ENCODE assay signal across 22 cellular contexts in the genomic region with DNA sequence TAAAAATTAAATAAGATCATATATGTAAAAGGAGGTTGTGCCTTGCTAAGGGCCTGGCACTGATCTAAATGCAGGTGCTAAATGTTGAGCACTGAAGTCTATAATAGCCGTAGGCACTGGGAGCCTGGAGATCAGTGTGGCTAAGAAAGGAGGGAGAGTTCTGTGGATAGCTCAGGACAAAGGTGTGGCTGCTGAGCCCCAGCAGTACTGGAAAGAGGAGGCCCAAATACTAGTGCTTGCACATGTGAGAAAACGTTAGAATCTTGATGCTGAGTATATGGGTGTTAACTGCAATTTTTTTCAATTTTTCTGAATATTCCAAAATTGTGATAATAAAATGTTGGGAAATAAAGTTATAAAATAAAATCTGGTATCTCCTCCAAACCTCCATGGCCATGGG.
DNase-seq lines count a peak whose midpoint lies in the region; ATAC-seq and TF ChIP-seq lines count a peak whose summit lies in the region.
"Had no signal": no experiment of that assay in that cellular context is flagged by ENCODE, and none has a peak within 500 bp of the region (broad histone marks: within the 10 kb centered on the region; RNA-seq: fewer than 3 reads in every experiment).

No MANE protein-coding gene starts in this region.

- H3K4me2 ChIP-seq in mesenchymal stem cell (ENCODE audit: low read length, poor library complexity, severe bottlenecking) = no peak overlapping the region

- peak overlapping the region; percentile 68 for H2AK5ac ChIP-seq in mesenchymal stem cell (ENCODE audit: low read length, severe bottlenecking)

- TF ChIP-seq CTCF in HFFc6 (IDR thresholded peaks at IDR 0.05) (no peak), chondrocyte (IDR thresholded peaks at IDR 0.05) (no peak), ascending aorta (IDR thresholded peaks at IDR 0.05) (no peak)

- H3K79me1 ChIP-seq in mesenchymal stem cell (replicated peaks; ENCODE audit: low read length, poor library complexity, severe bottlenecking) = no peaks in the 10 kb centered on the region

- H3K18ac ChIP-seq in mesenchymal stem cell (ENCODE audit: low read depth in 1 of 2, low read length in 2 of 2) = peak overlapping the region in 1 of 2 experiments; percentile 4

- peak overlapping the region in 1 of 2 experiments; percentile 54 for H3K4me3 ChIP-seq in mesenchymal stem cell (ENCODE audit: insufficient read depth in 1 of 2, low read depth in 1 of 2, low read length in 2 of 2)
- H3K4me3 ChIP-seq in skin epidermis = no peak overlapping the region
- no peak overlapping the region for H3K4me3 ChIP-seq in ascending aorta
- H3K4me3 ChIP-seq: adrenal gland, MG63 had no signal

- H3K27ac Mint-ChIP-seq in HFFc6 = peak overlapping the region; percentile 56
- peak overlapping the region; percentile 83 for H3K27ac Mint-ChIP-seq in chondrocyte (ENCODE audit: unreplicated experiment)
- H3K27ac Mint-ChIP-seq in activated T-helper 17 cell treated with anti-CD3 and anti-CD28 coated beads, Interleukin-2, amount 50 U/mL, for 72 hours = no peak overlapping the region

- DNase-seq in HFFc6 (no peak), chondrocyte (ENCODE audit: low spot score) (no peak), mesenchymal stem cell (no peak), UCSD-AML1 (lab: John Stamatoyannopoulos, UW; ENCODE audit: unreplicated experiment) (no peak), ascending aorta (ENCODE audit: low spot score in 2 of 2) (no peak)
- DNase-seq in activated CD8-positive, alpha-beta memory T cell treated with anti-CD3 and anti-CD28 coated beads, Interleukin-2, amount 50 U/mL, for 4 hours = no peak
- DNase-seq: activated CD4-positive, CD25-positive, alpha-beta regulatory T cell; activated effector memory CD4-positive, alpha-beta T cell treated with anti-CD3 and anti-CD28 coated beads, Interleukin-2, amount 50 U/mL, for 16 hours; adrenal gland; DMS79; effector CD4-positive, alpha-beta T cell; GDM1; NCI-H2029; NCI-H524 treated with DMSO at 0.1 percent for 48 hours; stimulated activated CD4-positive, alpha-beta T cell treated with anti-CD3 and anti-CD28 coated beads, Interleukin-12 subunit alpha, Interleukin-12 subunit beta, amount 100 ng/mL, for 4 hours; stimulated activated CD4-positive, alpha-beta T cell treated with anti-CD3 and anti-CD28 coated beads, Interleukin-4, amount 100 ng/mL, for 1 hour; SW 1271 had no signal

- H3K27me3 ChIP-seq in mesenchymal stem cell (ENCODE audit: control insufficient read depth in 1 of 2, insufficient read depth in 1 of 2, low read length in 2 of 2) = peaks cover 0 to under 1% of the 10 kb centered on the region in 2 experiments
- H3K27me3 ChIP-seq in ascending aorta = no peaks in the 10 kb centered on the region
- H3K27me3 ChIP-seq: adrenal gland, MG63 had no signal

- peaks cover 6% of the 10 kb centered on the region for H3K4me1 ChIP-seq in mesenchymal stem cell (ENCODE audit: control insufficient read depth, insufficient read depth, low read depth, low read length)
- no peaks in the 10 kb centered on the region for H3K4me1 ChIP-seq in ascending aorta
- H3K4me1 ChIP-seq: adrenal gland had no signal

- H2AFZ ChIP-seq in mesenchymal stem cell (ENCODE audit: low read depth, low read length) = no peak overlapping the region

- peak overlapping the region; percentile 65 to 69 for H2BK12ac ChIP-seq in mesenchymal stem cell (ENCODE audit: low read length in 2 of 2)

- H3K36me3 ChIP-seq in mesenchymal stem cell (ENCODE audit: control insufficient read depth in 1 of 2, insufficient read depth in 2 of 2, low read depth in 1 of 2, low read length in 2 of 2) (no peaks in the 10 kb centered on the region), ascending aorta (no peaks in the 10 kb centered on the region)
- H3K36me3 ChIP-seq: adrenal gland, MG63 had no signal

- no peak overlapping the region for H3K23ac ChIP-seq in mesenchymal stem cell (ENCODE audit: low read length in 2 of 2)

- H3K27ac ChIP-seq in mesenchymal stem cell (ENCODE audit: low read length, poor library complexity, severe bottlenecking) (no peak overlapping the region), skin epidermis (peak overlapping the region in 12 of 21 experiments; percentile 2 to 59 (median 30)), ascending aorta (no peak overlapping the region)
- H3K27ac ChIP-seq: adrenal gland had no signal

- peak overlapping the region; percentile 83 for H3K9ac ChIP-seq in mesenchymal stem cell (ENCODE audit: low read length)

- H3K14ac ChIP-seq in mesenchymal stem cell (ENCODE audit: low read length in 2 of 2) = no peak overlapping the region

- 90% methylated on average over 2 of the region's 2 CpGs for WGBS in mesenchymal stem cell

- no peaks in the 10 kb centered on the region for H3K9me3 ChIP-seq in mesenchymal stem cell (ENCODE audit: control insufficient read depth, low read length)
- H3K9me3 ChIP-seq in ascending aorta = no peaks in the 10 kb centered on the region
- H3K9me3 ChIP-seq: adrenal gland had no signal

- no peak overlapping the region for H2BK15ac ChIP-seq in mesenchymal stem cell (ENCODE audit: low read depth, poor library complexity, severe bottlenecking)

- H3K4me3 Mint-ChIP-seq in HFFc6 (peak overlapping the region; percentile 70; the same call in 1 of the 2 replicates), chondrocyte (ENCODE audit: unreplicated experiment) (no peak overlapping the region)
- no peak overlapping the region for H3K4me3 Mint-ChIP-seq in activated T-helper 17 cell treated with anti-CD3 and anti-CD28 coated beads, Interleukin-2, amount 50 U/mL, for 72 hours
- H3K4me3 Mint-ChIP-seq: naive thymus-derived CD4-positive, alpha-beta T cell had no signal

- no peaks in the 10 kb centered on the region for H3K27me3 Mint-ChIP-seq in HFFc6 (ENCODE audit: insufficient read depth)
- no peaks in the 10 kb centered on the region for H3K27me3 Mint-ChIP-seq in chondrocyte (ENCODE audit: low read depth)
- H3K27me3 Mint-ChIP-seq in activated T-helper 17 cell treated with anti-CD3 and anti-CD28 coated beads, Interleukin-2, amount 50 U/mL, for 72 hours = no peaks in the 10 kb centered on the region
- H3K27me3 Mint-ChIP-seq: naive thymus-derived CD4-positive, alpha-beta T cell had no signal

- ATAC-seq in activated T-helper 17 cell treated with anti-CD3 and anti-CD28 coated beads, Interleukin-2, amount 50 U/mL, for 72 hours (replicated peaks) = no peak
- ATAC-seq: Panc1 had no signal

- H3K4me1 Mint-ChIP-seq in HFFc6 (ENCODE audit: low read depth) (peaks cover 42% of the 10 kb centered on the region), chondrocyte (ENCODE audit: low read depth) (peaks cover 38% of the 10 kb centered on the region)
- H3K4me1 Mint-ChIP-seq in activated T-helper 17 cell treated with anti-CD3 and anti-CD28 coated beads, Interleukin-2, amount 50 U/mL, for 72 hours = peaks cover 13% of the 10 kb centered on the region

- peak overlapping the region; percentile 55 for H4K8ac ChIP-seq in mesenchymal stem cell (ENCODE audit: low read length)

- no peak overlapping the region for H2BK120ac ChIP-seq in mesenchymal stem cell (ENCODE audit: low read depth, low read length)

- H3K9me3 Mint-ChIP-seq in HFFc6 (peaks cover 8% of the 10 kb centered on the region; the same call in 1 of the 2 replicates), chondrocyte (ENCODE audit: low read depth) (peaks cover 7% of the 10 kb centered on the region)
- H3K9me3 Mint-ChIP-seq in activated T-helper 17 cell treated with anti-CD3 and anti-CD28 coated beads, Interleukin-2, amount 50 U/mL, for 72 hours = peaks cover 4% of the 10 kb centered on the region

- H4K91ac ChIP-seq in mesenchymal stem cell (ENCODE audit: low read length) = peak overlapping the region; percentile 78

- 0 out of 2 replicates have a peak, but pooled peaks cover 4% of the 10 kb centered on the region for H3K36me3 Mint-ChIP-seq in HFFc6 (ENCODE audit: low read depth)
- H3K36me3 Mint-ChIP-seq in chondrocyte (ENCODE audit: low read depth) = peaks cover 3% of the 10 kb centered on the region
- no peaks in the 10 kb centered on the region for H3K36me3 Mint-ChIP-seq in activated T-helper 17 cell treated with anti-CD3 and anti-CD28 coated beads, Interleukin-2, amount 50 U/mL, for 72 hours (ENCODE audit: low read depth)
- H3K36me3 Mint-ChIP-seq: naive thymus-derived CD4-positive, alpha-beta T cell had no signal

- H3K4ac ChIP-seq in mesenchymal stem cell (ENCODE audit: low read depth in 1 of 2, low read length in 2 of 2) = peak overlapping the region in 1 of 2 experiments; percentile 22

- no peak overlapping the region for H2BK5ac ChIP-seq in mesenchymal stem cell (ENCODE audit: low read depth, low read length, poor library complexity, severe bottlenecking)

- intact Hi-C loops in ascending aorta (cut with DNase I) = no loop called here

Comparison
In these comparisons a context has a peak if more than half of its experiments do, and no peak if none do; other contexts are left out.
1. H3K27ac ChIP-seq: peak in skin epidermis (12 of 21); none in mesenchymal stem cell (single experiment) and ascending aorta (0 of 2).